3 cellular contexts compared by ENCODE assay signal in genomic region chr6:40959781-40960327, GRCh38.
TF ChIP-seq lines count a peak whose summit lies in the region.

No MANE protein-coding gene starts in this region.

TF ChIP-seq in K562, 482 proteins besides CTCF, POLR2A, EP300 and RAD21 (continued from another document):
- no peak for TF ChIP-seq SP2 (IDR thresholded peaks at IDR 0.05; ENCODE audit: extremely low read depth, low read depth, low read length, poor library complexity, severe bottlenecking)
- TF ChIP-seq BCOR (IDR thresholded peaks at IDR 0.05), result 0 out of 2 replicates have a peak, but pooled peaks have one; percentile 23

TF ChIP-seq in HepG2, 621 proteins besides CTCF, POLR2A, EP300 and RAD21 (continued from another document):
- TF ChIP-seq FOXA1 (IDR thresholded peaks at IDR 0.05), result no peak
- TF ChIP-seq FOXA1 (CRISPR knock-in tag; IDR thresholded peaks at IDR 0.05), result 0 out of 2 replicates have a peak, but pooled peaks have one; percentile 30
- TF ChIP-seq ZMYM3 (CRISPR knock-in tag; IDR thresholded peaks at IDR 0.05), result peak; percentile 81
- TF ChIP-seq CREB1 (IDR thresholded peaks at IDR 0.05), result peak; percentile 51; the same call in 1 of the 2 replicates
- TF ChIP-seq CREB1 (CRISPR knock-in tag; IDR thresholded peaks at IDR 0.05), result no peak
- TF ChIP-seq NFYB (CRISPR knock-in tag; IDR thresholded peaks at IDR 0.05), result no peak
- peak; percentile 97 for TF ChIP-seq ZNF629 (CRISPR knock-in tag; conservative IDR thresholded peaks at IDR 0.05)
- TF ChIP-seq FOSL1 (CRISPR knock-in tag; IDR thresholded peaks at IDR 0.05; ENCODE audit: borderline replicate concordance), result no peak
- peak; percentile 35; the same call in 1 of the 2 replicates for TF ChIP-seq FOXA3 (CRISPR knock-in tag; IDR thresholded peaks at IDR 0.05)
- TF ChIP-seq JDP2 (CRISPR knock-in tag; IDR thresholded peaks at IDR 0.05; ENCODE audit: borderline replicate concordance), result no peak
- 0 out of 2 replicates have a peak, but pooled peaks have one; percentile 7 for TF ChIP-seq FOXP4 (CRISPR knock-in tag; IDR thresholded peaks at IDR 0.05)
- peak; percentile 21; the same call in 1 of the 2 replicates for TF ChIP-seq TFAP4 (IDR thresholded peaks at IDR 0.05; ENCODE audit: borderline replicate concordance, low read depth)
- 0 out of 2 replicates have a peak, but pooled peaks have one; percentile 25 for TF ChIP-seq ZNF12 (CRISPR knock-in tag; IDR thresholded peaks at IDR 0.05)
TF ChIP-seq in HepG2: peak in this region for 10.

TF ChIP-seq in GM23338, 12 proteins besides CTCF, POLR2A, EP300 and RAD21 (continued from another document):
- no peak for TF ChIP-seq CREB1 (CRISPR knock-in tag; IDR thresholded peaks at IDR 0.05; ENCODE audit: low read depth)
- no peak for TF ChIP-seq EZH2phosphoT487 (IDR thresholded peaks at IDR 0.05; ENCODE audit: unreplicated experiment)
- no peak for TF ChIP-seq NANOG (IDR thresholded peaks at IDR 0.05; ENCODE audit: borderline replicate concordance)
